1 cellular context compared by ENCODE assay signal in the genomic region with DNA sequence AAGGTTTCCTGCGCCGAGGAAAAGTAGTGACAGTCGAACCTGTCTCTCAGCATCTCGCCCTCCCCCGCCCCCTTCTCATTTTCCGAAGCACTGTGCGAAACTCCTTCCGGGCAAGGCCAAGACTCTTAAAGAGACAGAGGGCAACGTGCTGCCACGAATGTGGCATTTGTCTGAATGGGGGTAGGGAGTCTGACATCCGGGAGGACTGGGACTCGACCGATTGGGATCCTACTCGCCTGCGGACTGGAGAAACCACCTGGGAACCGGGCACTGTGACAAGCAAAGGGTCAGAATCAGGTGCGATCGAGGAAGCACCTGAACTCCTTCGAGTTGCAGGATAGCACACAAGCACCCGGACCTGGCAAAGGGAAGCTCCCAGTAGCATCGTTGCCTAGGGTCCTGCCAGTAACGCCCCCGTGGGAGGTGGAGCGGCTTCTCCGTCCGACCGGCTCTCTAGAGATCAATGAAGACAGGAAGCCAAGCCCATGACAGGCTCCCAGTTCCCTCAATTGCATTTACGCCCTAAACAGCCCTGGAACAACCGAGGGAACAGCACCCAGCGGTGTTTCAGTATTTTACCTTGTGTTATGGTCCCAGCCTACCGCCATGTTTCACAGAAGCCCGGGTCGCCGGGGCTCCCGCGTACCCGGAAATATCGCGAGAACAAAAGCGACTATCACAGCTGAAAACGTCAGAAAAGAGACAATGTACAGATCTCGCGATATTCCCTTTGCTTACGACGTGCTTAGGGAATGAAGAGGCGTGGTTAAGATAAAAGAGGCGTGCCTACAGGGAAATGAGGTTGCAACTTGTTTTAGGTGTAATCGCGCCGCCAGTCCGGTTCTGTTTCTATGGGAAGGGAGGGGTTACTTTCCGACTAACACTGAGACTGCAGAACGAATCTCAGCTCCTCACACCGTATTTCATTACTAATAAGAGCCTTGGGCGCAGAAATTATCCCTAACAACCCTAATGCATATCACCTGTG.
TF ChIP-seq lines count a peak whose summit lies in the region.

A gene with protein sequence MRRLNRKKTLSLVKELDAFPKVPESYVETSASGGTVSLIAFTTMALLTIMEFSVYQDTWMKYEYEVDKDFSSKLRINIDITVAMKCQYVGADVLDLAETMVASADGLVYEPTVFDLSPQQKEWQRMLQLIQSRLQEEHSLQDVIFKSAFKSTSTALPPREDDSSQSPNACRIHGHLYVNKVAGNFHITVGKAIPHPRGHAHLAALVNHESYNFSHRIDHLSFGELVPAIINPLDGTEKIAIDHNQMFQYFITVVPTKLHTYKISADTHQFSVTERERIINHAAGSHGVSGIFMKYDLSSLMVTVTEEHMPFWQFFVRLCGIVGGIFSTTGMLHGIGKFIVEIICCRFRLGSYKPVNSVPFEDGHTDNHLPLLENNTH (minus strand): TSS at position 637 of the 988 bp plus-strand sequence. CDS start 9,539 bp downstream, outside the sequence.

TF ChIP-seq in HEK293, 187 proteins besides CTCF, POLR2A, EP300 and RAD21 (continued from another document and continues in another):
- TF ChIP-seq, protein P1, sequence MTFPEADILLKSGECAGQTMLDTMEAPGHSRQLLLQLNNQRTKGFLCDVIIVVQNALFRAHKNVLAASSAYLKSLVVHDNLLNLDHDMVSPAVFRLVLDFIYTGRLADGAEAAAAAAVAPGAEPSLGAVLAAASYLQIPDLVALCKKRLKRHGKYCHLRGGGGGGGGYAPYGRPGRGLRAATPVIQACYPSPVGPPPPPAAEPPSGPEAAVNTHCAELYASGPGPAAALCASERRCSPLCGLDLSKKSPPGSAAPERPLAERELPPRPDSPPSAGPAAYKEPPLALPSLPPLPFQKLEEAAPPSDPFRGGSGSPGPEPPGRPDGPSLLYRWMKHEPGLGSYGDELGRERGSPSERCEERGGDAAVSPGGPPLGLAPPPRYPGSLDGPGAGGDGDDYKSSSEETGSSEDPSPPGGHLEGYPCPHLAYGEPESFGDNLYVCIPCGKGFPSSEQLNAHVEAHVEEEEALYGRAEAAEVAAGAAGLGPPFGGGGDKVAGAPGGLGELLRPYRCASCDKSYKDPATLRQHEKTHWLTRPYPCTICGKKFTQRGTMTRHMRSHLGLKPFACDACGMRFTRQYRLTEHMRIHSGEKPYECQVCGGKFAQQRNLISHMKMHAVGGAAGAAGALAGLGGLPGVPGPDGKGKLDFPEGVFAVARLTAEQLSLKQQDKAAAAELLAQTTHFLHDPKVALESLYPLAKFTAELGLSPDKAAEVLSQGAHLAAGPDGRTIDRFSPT (tag by site-specific recombination; IDR thresholded peaks at IDR 0.05), result no peak
- peak; percentile 49; the same call in 1 of the 2 replicates for TF ChIP-seq GFI1B (tag by site-specific recombination; IDR thresholded peaks at IDR 0.05)
- TF ChIP-seq ZNF558 (tag by site-specific recombination; IDR thresholded peaks at IDR 0.05), result no peak
- no peak for TF ChIP-seq IKZF3 (tag by site-specific recombination; IDR thresholded peaks at IDR 0.05)
- TF ChIP-seq MYNN (tag by site-specific recombination; IDR thresholded peaks at IDR 0.05; ENCODE audit: borderline replicate concordance), result no peak
- no peak for TF ChIP-seq ZNF114 (tag by site-specific recombination; IDR thresholded peaks at IDR 0.05)
- TF ChIP-seq ZNF221 (tag by site-specific recombination; IDR thresholded peaks at IDR 0.05; ENCODE audit: borderline replicate concordance), result no peak
- no peak for TF ChIP-seq ZNF23 (tag by site-specific recombination; IDR thresholded peaks at IDR 0.05; ENCODE audit: borderline replicate concordance)
- no peak for TF ChIP-seq ZSCAN16 (tag by site-specific recombination; IDR thresholded peaks at IDR 0.05)
- TF ChIP-seq, protein P2, sequence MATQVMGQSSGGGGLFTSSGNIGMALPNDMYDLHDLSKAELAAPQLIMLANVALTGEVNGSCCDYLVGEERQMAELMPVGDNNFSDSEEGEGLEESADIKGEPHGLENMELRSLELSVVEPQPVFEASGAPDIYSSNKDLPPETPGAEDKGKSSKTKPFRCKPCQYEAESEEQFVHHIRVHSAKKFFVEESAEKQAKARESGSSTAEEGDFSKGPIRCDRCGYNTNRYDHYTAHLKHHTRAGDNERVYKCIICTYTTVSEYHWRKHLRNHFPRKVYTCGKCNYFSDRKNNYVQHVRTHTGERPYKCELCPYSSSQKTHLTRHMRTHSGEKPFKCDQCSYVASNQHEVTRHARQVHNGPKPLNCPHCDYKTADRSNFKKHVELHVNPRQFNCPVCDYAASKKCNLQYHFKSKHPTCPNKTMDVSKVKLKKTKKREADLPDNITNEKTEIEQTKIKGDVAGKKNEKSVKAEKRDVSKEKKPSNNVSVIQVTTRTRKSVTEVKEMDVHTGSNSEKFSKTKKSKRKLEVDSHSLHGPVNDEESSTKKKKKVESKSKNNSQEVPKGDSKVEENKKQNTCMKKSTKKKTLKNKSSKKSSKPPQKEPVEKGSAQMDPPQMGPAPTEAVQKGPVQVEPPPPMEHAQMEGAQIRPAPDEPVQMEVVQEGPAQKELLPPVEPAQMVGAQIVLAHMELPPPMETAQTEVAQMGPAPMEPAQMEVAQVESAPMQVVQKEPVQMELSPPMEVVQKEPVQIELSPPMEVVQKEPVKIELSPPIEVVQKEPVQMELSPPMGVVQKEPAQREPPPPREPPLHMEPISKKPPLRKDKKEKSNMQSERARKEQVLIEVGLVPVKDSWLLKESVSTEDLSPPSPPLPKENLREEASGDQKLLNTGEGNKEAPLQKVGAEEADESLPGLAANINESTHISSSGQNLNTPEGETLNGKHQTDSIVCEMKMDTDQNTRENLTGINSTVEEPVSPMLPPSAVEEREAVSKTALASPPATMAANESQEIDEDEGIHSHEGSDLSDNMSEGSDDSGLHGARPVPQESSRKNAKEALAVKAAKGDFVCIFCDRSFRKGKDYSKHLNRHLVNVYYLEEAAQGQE (tag by site-specific recombination; IDR thresholded peaks at IDR 0.05), result no peak
- TF ChIP-seq SETDB1 (IDR thresholded peaks at IDR 0.05; ENCODE audit: insufficient read length, low read length), result peak; percentile 48
- no peak for TF ChIP-seq ZNF664 (tag by site-specific recombination; IDR thresholded peaks at IDR 0.05)
- TF ChIP-seq ZNF610 (tag by site-specific recombination; IDR thresholded peaks at IDR 0.05; ENCODE audit: borderline replicate concordance), result no peak
- no peak for TF ChIP-seq ZNF521 (tag by site-specific recombination; IDR thresholded peaks at IDR 0.05)
- no peak for TF ChIP-seq ZNF169 (tag by site-specific recombination; IDR thresholded peaks at IDR 0.05)
- peak; percentile 53; the same call in 1 of the 2 replicates for TF ChIP-seq ZNF76 (tag by site-specific recombination; IDR thresholded peaks at IDR 0.05; ENCODE audit: borderline replicate concordance, low read depth)
- peak; percentile 53 for TF ChIP-seq ZXDB (tag by site-specific recombination; IDR thresholded peaks at IDR 0.05)
- TF ChIP-seq ZNF2 (tag by site-specific recombination; IDR thresholded peaks at IDR 0.05), result peak; percentile 59; the same call in 1 of the 2 replicates
- TF ChIP-seq, protein P3, sequence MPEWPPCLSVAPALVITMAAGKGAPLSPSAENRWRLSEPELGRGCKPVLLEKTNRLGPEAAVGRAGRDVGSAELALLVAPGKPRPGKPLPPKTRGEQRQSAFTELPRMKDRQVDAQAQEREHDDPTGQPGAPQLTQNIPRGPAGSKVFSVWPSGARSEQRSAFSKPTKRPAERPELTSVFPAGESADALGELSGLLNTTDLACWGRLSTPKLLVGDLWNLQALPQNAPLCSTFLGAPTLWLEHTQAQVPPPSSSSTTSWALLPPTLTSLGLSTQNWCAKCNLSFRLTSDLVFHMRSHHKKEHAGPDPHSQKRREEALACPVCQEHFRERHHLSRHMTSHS (tag by site-specific recombination; IDR thresholded peaks at IDR 0.05), result no peak
- TF ChIP-seq, protein P4, sequence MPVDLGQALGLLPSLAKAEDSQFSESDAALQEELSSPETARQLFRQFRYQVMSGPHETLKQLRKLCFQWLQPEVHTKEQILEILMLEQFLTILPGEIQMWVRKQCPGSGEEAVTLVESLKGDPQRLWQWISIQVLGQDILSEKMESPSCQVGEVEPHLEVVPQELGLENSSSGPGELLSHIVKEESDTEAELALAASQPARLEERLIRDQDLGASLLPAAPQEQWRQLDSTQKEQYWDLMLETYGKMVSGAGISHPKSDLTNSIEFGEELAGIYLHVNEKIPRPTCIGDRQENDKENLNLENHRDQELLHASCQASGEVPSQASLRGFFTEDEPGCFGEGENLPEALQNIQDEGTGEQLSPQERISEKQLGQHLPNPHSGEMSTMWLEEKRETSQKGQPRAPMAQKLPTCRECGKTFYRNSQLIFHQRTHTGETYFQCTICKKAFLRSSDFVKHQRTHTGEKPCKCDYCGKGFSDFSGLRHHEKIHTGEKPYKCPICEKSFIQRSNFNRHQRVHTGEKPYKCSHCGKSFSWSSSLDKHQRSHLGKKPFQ (tag by site-specific recombination; IDR thresholded peaks at IDR 0.05), result no peak
- no peak for TF ChIP-seq ZNF37A (tag by site-specific recombination; IDR thresholded peaks at IDR 0.05)
- TF ChIP-seq ZNF155 (tag by site-specific recombination; IDR thresholded peaks at IDR 0.05), result no peak
- peak; percentile 11; the same call in 1 of the 2 replicates for TF ChIP-seq ZSCAN30 (tag by site-specific recombination; IDR thresholded peaks at IDR 0.05)
- no peak for TF ChIP-seq ZNF621 (tag by site-specific recombination; IDR thresholded peaks at IDR 0.05)
- TF ChIP-seq, protein P5, sequence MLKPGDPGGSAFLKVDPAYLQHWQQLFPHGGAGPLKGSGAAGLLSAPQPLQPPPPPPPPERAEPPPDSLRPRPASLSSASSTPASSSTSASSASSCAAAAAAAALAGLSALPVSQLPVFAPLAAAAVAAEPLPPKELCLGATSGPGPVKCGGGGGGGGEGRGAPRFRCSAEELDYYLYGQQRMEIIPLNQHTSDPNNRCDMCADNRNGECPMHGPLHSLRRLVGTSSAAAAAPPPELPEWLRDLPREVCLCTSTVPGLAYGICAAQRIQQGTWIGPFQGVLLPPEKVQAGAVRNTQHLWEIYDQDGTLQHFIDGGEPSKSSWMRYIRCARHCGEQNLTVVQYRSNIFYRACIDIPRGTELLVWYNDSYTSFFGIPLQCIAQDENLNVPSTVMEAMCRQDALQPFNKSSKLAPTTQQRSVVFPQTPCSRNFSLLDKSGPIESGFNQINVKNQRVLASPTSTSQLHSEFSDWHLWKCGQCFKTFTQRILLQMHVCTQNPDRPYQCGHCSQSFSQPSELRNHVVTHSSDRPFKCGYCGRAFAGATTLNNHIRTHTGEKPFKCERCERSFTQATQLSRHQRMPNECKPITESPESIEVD (tag by site-specific recombination; IDR thresholded peaks at IDR 0.05), result no peak
- TF ChIP-seq, protein P6, sequence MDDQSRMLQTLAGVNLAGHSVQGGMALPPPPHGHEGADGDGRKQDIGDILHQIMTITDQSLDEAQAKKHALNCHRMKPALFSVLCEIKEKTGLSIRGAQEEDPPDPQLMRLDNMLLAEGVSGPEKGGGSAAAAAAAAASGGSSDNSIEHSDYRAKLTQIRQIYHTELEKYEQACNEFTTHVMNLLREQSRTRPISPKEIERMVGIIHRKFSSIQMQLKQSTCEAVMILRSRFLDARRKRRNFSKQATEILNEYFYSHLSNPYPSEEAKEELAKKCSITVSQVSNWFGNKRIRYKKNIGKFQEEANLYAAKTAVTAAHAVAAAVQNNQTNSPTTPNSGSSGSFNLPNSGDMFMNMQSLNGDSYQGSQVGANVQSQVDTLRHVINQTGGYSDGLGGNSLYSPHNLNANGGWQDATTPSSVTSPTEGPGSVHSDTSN (CRISPR knock-in tag; IDR thresholded peaks at IDR 0.05), result 0 out of 2 replicates have a peak, but pooled peaks have one; percentile 24
- TF ChIP-seq ZNF274 (IDR thresholded peaks at IDR 0.05; ENCODE audit: low read length), result no peak
- no peak for TF ChIP-seq ZNF274 (tag by site-specific recombination; IDR thresholded peaks at IDR 0.05; ENCODE audit: borderline replicate concordance)
- TF ChIP-seq ZNF211 (tag by site-specific recombination; IDR thresholded peaks at IDR 0.05; ENCODE audit: low read depth), result no peak
- TF ChIP-seq, protein P7, sequence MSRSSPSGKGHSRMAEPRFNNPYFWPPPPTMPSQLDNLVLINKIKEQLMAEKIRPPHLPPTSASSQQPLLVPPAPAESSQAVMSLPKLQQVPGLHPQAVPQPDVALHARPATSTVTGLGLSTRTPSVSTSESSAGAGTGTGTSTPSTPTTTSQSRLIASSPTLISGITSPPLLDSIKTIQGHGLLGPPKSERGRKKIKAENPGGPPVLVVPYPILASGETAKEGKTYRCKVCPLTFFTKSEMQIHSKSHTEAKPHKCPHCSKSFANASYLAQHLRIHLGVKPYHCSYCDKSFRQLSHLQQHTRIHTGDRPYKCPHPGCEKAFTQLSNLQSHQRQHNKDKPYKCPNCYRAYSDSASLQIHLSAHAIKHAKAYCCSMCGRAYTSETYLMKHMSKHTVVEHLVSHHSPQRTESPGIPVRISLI (tag by site-specific recombination; IDR thresholded peaks at IDR 0.05), result no peak
- TF ChIP-seq ZBTB48 (tag by site-specific recombination; IDR thresholded peaks at IDR 0.05), result no peak; the same call in 1 of the 2 replicates
- TF ChIP-seq, protein P8, sequence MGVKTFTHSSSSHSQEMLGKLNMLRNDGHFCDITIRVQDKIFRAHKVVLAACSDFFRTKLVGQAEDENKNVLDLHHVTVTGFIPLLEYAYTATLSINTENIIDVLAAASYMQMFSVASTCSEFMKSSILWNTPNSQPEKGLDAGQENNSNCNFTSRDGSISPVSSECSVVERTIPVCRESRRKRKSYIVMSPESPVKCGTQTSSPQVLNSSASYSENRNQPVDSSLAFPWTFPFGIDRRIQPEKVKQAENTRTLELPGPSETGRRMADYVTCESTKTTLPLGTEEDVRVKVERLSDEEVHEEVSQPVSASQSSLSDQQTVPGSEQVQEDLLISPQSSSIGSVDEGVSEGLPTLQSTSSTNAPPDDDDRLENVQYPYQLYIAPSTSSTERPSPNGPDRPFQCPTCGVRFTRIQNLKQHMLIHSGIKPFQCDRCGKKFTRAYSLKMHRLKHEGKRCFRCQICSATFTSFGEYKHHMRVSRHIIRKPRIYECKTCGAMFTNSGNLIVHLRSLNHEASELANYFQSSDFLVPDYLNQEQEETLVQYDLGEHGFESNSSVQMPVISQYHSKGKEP (tag by site-specific recombination; IDR thresholded peaks at IDR 0.05), result no peak
- no peak for TF ChIP-seq ZNF140 (tag by site-specific recombination; IDR thresholded peaks at IDR 0.05)
- TF ChIP-seq ZNF174 (tag by site-specific recombination; IDR thresholded peaks at IDR 0.05), result no peak
